19 cellular contexts compared by ENCODE assay signal in genomic region chr16:55222436-55222835, GRCh38.
A peak's percentile ranks its signal among the peaks of the same experiment; 100 is the strongest.
DNase-seq lines count a peak whose midpoint lies in the region; ATAC-seq and TF ChIP-seq lines count a peak whose summit lies in the region.
"Had no signal": no experiment of that assay in that cellular context is flagged by ENCODE, and none has a peak within 500 bp of the region (broad histone marks: within the 10 kb centered on the region; RNA-seq: fewer than 3 reads in every experiment).

No MANE protein-coding gene starts in this region.

- H3K27ac ChIP-seq in WERI-Rb-1 = no peak overlapping the region
- H3K27ac ChIP-seq: BLaER1 treated with 17β-estradiol and CSF1 and Interleukin-3, amounts not matched to agents 10 nM and 100 nM; GM23248 had no signal

- peak overlapping the region; percentile 13 for H3K27ac Mint-ChIP-seq in neural crest cell (ENCODE audit: unreplicated experiment)
- H3K27ac Mint-ChIP-seq: B cell; CD8-positive, alpha-beta T cell; IgD-negative memory B cell had no signal

- no peaks in the 10 kb centered on the region for H3K9me3 ChIP-seq in WERI-Rb-1 (ENCODE audit: severe bottlenecking)

- ATAC-seq in GM18870 (IDR thresholded peaks at IDR 0.05; ENCODE audit: unreplicated experiment) = no peak
- no peak for ATAC-seq in activated CD4-positive, CD25-positive, alpha-beta regulatory T cell treated with anti-CD3 and anti-CD28 coated beads, Interleukin-2, amount 50 U/mL, for 24 hours
- ATAC-seq: CD8-positive, alpha-beta T cell; HCT116; HepG2 had no signal

- H3K9me3 Mint-ChIP-seq in neural crest cell = peaks cover 12% of the 10 kb centered on the region

- no peaks in the 10 kb centered on the region for H3K27me3 ChIP-seq in WERI-Rb-1 (ENCODE audit: insufficient read depth, low read depth, severe bottlenecking)
- H3K27me3 ChIP-seq: BLaER1 treated with 17β-estradiol and CSF1 and Interleukin-3, amounts not matched to agents 10 nM and 100 nM had no signal

- no peaks in the 10 kb centered on the region for H3K36me3 Mint-ChIP-seq in neural crest cell (ENCODE audit: low read depth)
- H3K36me3 Mint-ChIP-seq: CD8-positive, alpha-beta T cell; IgD-negative memory B cell had no signal

- DNase-seq in NCI-H748 (lab: John Stamatoyannopoulos, UW; ENCODE audit: unreplicated experiment) (peak; percentile 14), NCI-H748 treated with DMSO at 0.1 percent for 48 hours (lab: John Stamatoyannopoulos, UW) (no peak), NCI-H1105 (lab: John Stamatoyannopoulos, UW) (peak; percentile 4), WERI-Rb-1 (peak; percentile 21), neural crest cell (ENCODE audit: low read depth, low spot score) (no peak), HCEC 1CT (no peak)
- DNase-seq: 8988T; Calu3; CD8-positive, alpha-beta T cell; DMS79 treated with DMSO at 0.1 percent for 48 hours; GF-D8; GM23248 had no signal

- no peaks in the 10 kb centered on the region for H3K36me3 ChIP-seq in WERI-Rb-1
- H3K36me3 ChIP-seq: BLaER1 treated with 17β-estradiol and CSF1 and Interleukin-3, amounts not matched to agents 10 nM and 100 nM had no signal

- no peak overlapping the region for H3K4me3 ChIP-seq in WERI-Rb-1 (ENCODE audit: low read depth, low read length)
- H3K4me3 ChIP-seq: BLaER1 treated with 17β-estradiol and CSF1 and Interleukin-3, amounts not matched to agents 10 nM and 100 nM; GM23248 had no signal

- H3K4me3 Mint-ChIP-seq in neural crest cell = no peak overlapping the region
- H3K4me3 Mint-ChIP-seq: B cell; CD8-positive, alpha-beta T cell; IgD-negative memory B cell had no signal

- no peaks in the 10 kb centered on the region for H3K4me1 Mint-ChIP-seq in neural crest cell
- H3K4me1 Mint-ChIP-seq: B cell had no signal

- TF ChIP-seq CTCF in WERI-Rb-1 (IDR thresholded peaks at IDR 0.05; ENCODE audit: low read depth, low read length) (no peak), neural crest cell (conservative IDR thresholded peaks at IDR 0.05) (no peak)

- no peaks in the 10 kb centered on the region for H3K27me3 Mint-ChIP-seq in neural crest cell (ENCODE audit: low read depth)

Comparison
In these comparisons a context has a peak if more than half of its experiments do, and no peak if none do; other contexts are left out.
1. DNase-seq: peak in NCI-H748 (single experiment), NCI-H1105 (single experiment) and WERI-Rb-1 (single experiment); none in NCI-H748 treated with DMSO at 0.1 percent for 48 hours (single experiment), neural crest cell (single experiment) and HCEC 1CT (single experiment).